15 cellular contexts compared by ENCODE assay signal in genomic region chr2:9278439-9278838, GRCh38.
DNase-seq lines count a peak whose midpoint lies in the region; ATAC-seq, FAIRE-seq and TF ChIP-seq lines count a peak whose summit lies in the region.
"Had no signal": no experiment of that assay in that cellular context is flagged by ENCODE, and none has a peak within 500 bp of the region (broad histone marks: within the 10 kb centered on the region; RNA-seq: fewer than 3 reads in every experiment).

No MANE protein-coding gene starts in this region.

- peaks cover 44% of the 10 kb centered on the region for H3K79me1 ChIP-seq in mesenchymal stem cell (replicated peaks; ENCODE audit: low read length, poor library complexity, severe bottlenecking)

- H2BK12ac ChIP-seq in mesenchymal stem cell (ENCODE audit: low read length in 2 of 2): no peak overlapping the region

- no peak overlapping the region for H3K4me2 ChIP-seq in mesenchymal stem cell (ENCODE audit: low read length, poor library complexity, severe bottlenecking)

- no peak for FAIRE-seq in small intestine (lab: Jason Lieb, UNC)

- H3K36me3 ChIP-seq in RWPE2 (ENCODE audit: low read depth): peaks cover 47% of the 10 kb centered on the region
- no peaks in the 10 kb centered on the region for H3K36me3 ChIP-seq in small intestine (ENCODE audit: control insufficient read depth in 2 of 2, insufficient read depth in 2 of 2, low read length in 2 of 2)
- H3K36me3 ChIP-seq in mesenchymal stem cell (ENCODE audit: control insufficient read depth in 1 of 2, insufficient read depth in 2 of 2, low read depth in 1 of 2, low read length in 2 of 2): peaks cover 13 to 36% of the 10 kb centered on the region in 2 experiments

- H3K14ac ChIP-seq in mesenchymal stem cell (ENCODE audit: low read length in 2 of 2): no peak overlapping the region

- H3K4ac ChIP-seq in mesenchymal stem cell (ENCODE audit: low read depth in 1 of 2, low read length in 2 of 2): no peak overlapping the region

- no peak for ATAC-seq in RWPE2 (ENCODE audit: low read depth)
- ATAC-seq: T-helper 17 cell had no signal

- no peak overlapping the region for H2BK5ac ChIP-seq in mesenchymal stem cell (ENCODE audit: low read depth, low read length, poor library complexity, severe bottlenecking)

- no peak overlapping the region for H3K9ac ChIP-seq in mesenchymal stem cell (ENCODE audit: low read length)

- H3K27ac ChIP-seq in RWPE2 (ENCODE audit: poor library complexity, severe bottlenecking) (peak overlapping the region; percentile 1), small intestine (ENCODE audit: low read depth in 1 of 2, low read length in 1 of 2) (no peak overlapping the region), mesenchymal stem cell (ENCODE audit: low read length, poor library complexity, severe bottlenecking) (no peak overlapping the region)
- H3K27ac ChIP-seq: SJCRH30 had no signal

- H4K8ac ChIP-seq in mesenchymal stem cell (ENCODE audit: low read length): no peak overlapping the region

- no peak overlapping the region for H2AFZ ChIP-seq in mesenchymal stem cell (ENCODE audit: low read depth, low read length)

- no peak for TF ChIP-seq CTCF in RWPE2 (IDR thresholded peaks at IDR 0.05; ENCODE audit: poor library complexity, severe bottlenecking)

- WGBS in small intestine, 3 donors: 40 to 71% (median 50%) methylated on average over 7 of the region's 7 CpGs
- 93% methylated on average over 3 of the region's 7 CpGs for WGBS in mesenchymal stem cell

- H3K4me3 ChIP-seq in RWPE2 (ENCODE audit: severe bottlenecking) (no peak overlapping the region), small intestine (ENCODE audit: low read depth in 1 of 2, low read length in 2 of 2) (no peak overlapping the region), mesenchymal stem cell (ENCODE audit: insufficient read depth in 1 of 2, low read depth in 1 of 2, low read length in 2 of 2) (no peak overlapping the region)
- H3K4me3 ChIP-seq: SJCRH30 had no signal

- H2AK5ac ChIP-seq in mesenchymal stem cell (ENCODE audit: low read length, severe bottlenecking): no peak overlapping the region

- H3K27me3 ChIP-seq in RWPE2 (ENCODE audit: insufficient read depth, poor library complexity, severe bottlenecking): no peaks in the 10 kb centered on the region
- H3K27me3 ChIP-seq in small intestine (ENCODE audit: control insufficient read depth in 2 of 2, insufficient read depth in 2 of 2, low read length in 2 of 2): no peaks in the 10 kb centered on the region
- no peaks in the 10 kb centered on the region for H3K27me3 ChIP-seq in mesenchymal stem cell (ENCODE audit: control insufficient read depth in 1 of 2, insufficient read depth in 1 of 2, low read length in 2 of 2)
- H3K27me3 ChIP-seq: SJCRH30 had no signal

- no peak overlapping the region for H2BK120ac ChIP-seq in mesenchymal stem cell (ENCODE audit: low read depth, low read length)

- peak; percentile 3 for DNase-seq in NCI-H1694 (lab: John Stamatoyannopoulos, UW)
- no peak for DNase-seq in NCI-H1694 treated with DMSO at 0.1 percent for 48 hours (lab: John Stamatoyannopoulos, UW)
- DNase-seq in NCI-H1105 treated with DMSO at 0.1 percent for 48 hours (lab: John Stamatoyannopoulos, UW): peak; percentile 82
- DNase-seq in RWPE2 (ENCODE audit: low spot score): no peak
- DNase-seq in small intestine: peak; percentile 67
- DNase-seq in cerebellum (ENCODE audit: low spot score): no peak
- DNase-seq in mesenchymal stem cell: no peak
- no peak for DNase-seq in NCI-H2227 (lab: John Stamatoyannopoulos, UW; ENCODE audit: unreplicated experiment)
- DNase-seq: 8988T, GDM1, HCEC 1CT, Karpas-422, NCI-H774, SJCRH30, T-helper 17 cell had no signal

- no peak overlapping the region for H3K23ac ChIP-seq in mesenchymal stem cell (ENCODE audit: low read length in 2 of 2)

- H4K91ac ChIP-seq in mesenchymal stem cell (ENCODE audit: low read length): no peak overlapping the region

- H3K18ac ChIP-seq in mesenchymal stem cell (ENCODE audit: low read depth in 1 of 2, low read length in 2 of 2): no peak overlapping the region

- H3K4me1 ChIP-seq in RWPE2 (ENCODE audit: insufficient read depth, poor library complexity, severe bottlenecking) (peaks cover 12% of the 10 kb centered on the region), small intestine (ENCODE audit: control insufficient read depth in 2 of 2, insufficient read depth in 1 of 2, low read depth in 1 of 2, low read length in 1 of 2) (peaks cover 0 to 4% of the 10 kb centered on the region in 2 donors), mesenchymal stem cell (ENCODE audit: control insufficient read depth, insufficient read depth, low read depth, low read length) (peaks cover 10% of the 10 kb centered on the region)

- no peak overlapping the region for H2BK15ac ChIP-seq in mesenchymal stem cell (ENCODE audit: low read depth, poor library complexity, severe bottlenecking)

- no peaks in the 10 kb centered on the region for H3K9me3 ChIP-seq in RWPE2 (ENCODE audit: severe bottlenecking)
- no peaks in the 10 kb centered on the region for H3K9me3 ChIP-seq in small intestine (ENCODE audit: control insufficient read depth, low read depth)
- no peaks in the 10 kb centered on the region for H3K9me3 ChIP-seq in mesenchymal stem cell (ENCODE audit: control insufficient read depth, low read length)
- H3K9me3 ChIP-seq: SJCRH30 had no signal

Comparison
In these comparisons a context has a peak if more than half of its experiments do, and no peak if none do; other contexts are left out.
1. DNase-seq: peak in NCI-H1694 (single experiment), NCI-H1105 treated with DMSO at 0.1 percent for 48 hours (single experiment) and small intestine (single experiment); none in NCI-H1694 treated with DMSO at 0.1 percent for 48 hours (single experiment), RWPE2 (single experiment), cerebellum (single experiment), mesenchymal stem cell (single experiment) and NCI-H2227 (single experiment).